In genomic region chr1:185156854-185157598, GRCh38 we compare ENCODE assay signal across 8 cellular contexts. TPM values are rescaled to one million over a fixed set of nuclear protein-coding genes. Genes with fewer than 3 reads are reported as not detected.
DNase-seq lines count a peak whose midpoint lies in the region; ATAC-seq and TF ChIP-seq lines count a peak whose summit lies in the region.

A gene with protein sequence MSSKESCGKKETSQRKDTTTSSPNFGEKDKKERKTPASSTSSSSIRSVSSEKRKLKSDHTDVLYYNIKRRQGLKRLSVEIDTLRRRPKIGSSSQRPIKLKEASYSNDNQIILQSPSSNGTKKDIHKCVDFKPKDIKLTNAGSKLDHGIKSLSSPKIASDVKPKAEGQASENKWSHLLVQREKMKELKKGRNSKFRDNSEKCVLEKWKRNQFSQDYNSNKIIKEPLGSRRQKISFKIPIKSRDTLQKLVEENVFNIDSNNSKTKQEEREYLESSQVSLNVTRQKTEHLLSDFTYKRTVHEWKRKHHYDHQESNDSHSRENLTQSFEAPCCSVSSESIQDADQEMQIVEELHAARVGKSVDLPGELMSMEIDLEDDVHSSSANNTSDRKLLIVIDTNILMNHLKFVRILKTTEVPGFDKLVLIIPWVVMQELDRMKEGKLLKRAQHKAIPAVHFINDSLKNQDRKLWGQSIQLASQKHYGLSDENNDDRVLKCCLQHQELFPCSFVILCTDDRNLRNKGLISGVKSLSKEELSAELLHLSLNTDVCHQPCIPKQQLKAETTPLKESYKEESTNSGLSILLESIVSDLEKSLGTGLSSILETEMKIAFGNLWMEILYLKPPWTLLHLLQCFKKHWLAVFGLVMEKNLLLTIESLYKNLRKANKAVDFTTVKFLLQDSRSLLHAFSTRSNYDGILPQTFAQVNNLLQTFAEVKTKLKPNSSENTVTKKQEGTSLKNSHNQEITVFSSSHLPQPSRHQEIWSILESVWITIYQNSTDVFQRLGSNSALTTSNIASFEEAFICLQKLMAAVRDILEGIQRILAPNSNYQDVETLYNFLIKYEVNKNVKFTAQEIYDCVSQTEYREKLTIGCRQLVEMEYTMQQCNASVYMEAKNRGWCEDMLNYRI (plus strand): TSS chr1:185157167. CDS start chr1:185160842, 3,675 bp downstream.
Gene TRMT1L (minus strand): TSS chr1:185156953. CDS start chr1:185156712, 241 bp downstream.

- peak within 1 kb of the TSS; percentile 95 to 99 for H3K4me3 Mint-ChIP-seq in CD14-positive monocyte
- peak within 1 kb of the TSS; percentile 88 for H3K4me3 Mint-ChIP-seq in activated CD4-positive, alpha-beta memory T cell treated with anti-CD3 and anti-CD28 coated beads, Interleukin-2, amount 10 ng/mL, durations not matched to agents 7 days and 5 days

- peak within 1 kb of the TSS; percentile 96 for H3K27ac ChIP-seq in duodenal mucosa (ENCODE audit: low read depth, low read length)

- H3K4me3 ChIP-seq in duodenal mucosa (ENCODE audit: low read depth in 1 of 2, low read length in 2 of 2), result peak within 1 kb of the TSS; percentile 90 to 91
- H3K4me3 ChIP-seq in lower leg skin (ENCODE audit: low read depth, poor library complexity, severe bottlenecking), result peak within 1 kb of the TSS; percentile 87

- H3K9me3 ChIP-seq in duodenal mucosa (ENCODE audit: control insufficient read depth in 1 of 2, low read length in 2 of 2), result no peaks in the 10 kb centered on the region

- no peaks in the 10 kb centered on the region for H3K27me3 ChIP-seq in duodenal mucosa (ENCODE audit: control insufficient read depth in 1 of 2, insufficient read depth in 2 of 2, low read length in 2 of 2)

- intact Hi-C loops in CD14-positive monocyte (cut with micrococcal nuclease) (loop anchor here (2.0 to 10.0 kb wide), 8 partner anchors 115 to 1218 kb away; partner anchors contain the start of genes EDEM3 (in 2 of the 2), IVNS1ABP (in 2 of the 2), ODR4 (in 1 of the 2) and TPR (in 1 of the 2)), lower leg skin (cut with DNase I; ENCODE audit: low total_unique reads) (no loop called here)

- CTCF ChIA-PET in activated CD4-positive, alpha-beta memory T cell treated with anti-CD3 and anti-CD28 coated beads, Interleukin-2, amount 10 ng/mL, durations not matched to agents 7 days and 5 days (lab: Charles Lee), result interaction anchor here (1.0 to 6.0 kb wide), 8 partner anchors 13 to 1218 kb away, joined by 3 to 34 read pairs (median 4); partner anchors contain the start of genes ODR4, RNF2 and TPR

- peaks cover 31 to 34% of the 10 kb centered on the region in 2 donors for H3K4me1 ChIP-seq in duodenal mucosa (ENCODE audit: control insufficient read depth in 1 of 2, insufficient read depth in 2 of 2, low read length in 2 of 2)

- TF ChIP-seq CTCF in CD14-positive monocyte (IDR thresholded peaks at IDR 0.05) (no peak), lower leg skin (IDR thresholded peaks at IDR 0.05) (no peak)

- POLR2A ChIA-PET in activated CD4-positive, alpha-beta memory T cell treated with anti-CD3 and anti-CD28 coated beads, Interleukin-2, amount 10 ng/mL, durations not matched to agents 7 days and 5 days (lab: Charles Lee), result interaction anchor here (0.8 to 4.1 kb wide), 15 partner anchors 12 to 1106 kb away, joined by 3 to 30 read pairs (median 4); partner anchors contain the start of genes EDEM3, IVNS1ABP, NIBAN1 and RNF2

- peaks cover 0 to 4% (median 3%) of the 10 kb centered on the region in 3 donors for H3K27me3 Mint-ChIP-seq in CD14-positive monocyte (ENCODE audit: low read depth in 3 of 3)
- no peaks in the 10 kb centered on the region for H3K27me3 Mint-ChIP-seq in activated CD4-positive, alpha-beta memory T cell treated with anti-CD3 and anti-CD28 coated beads, Interleukin-2, amount 10 ng/mL, durations not matched to agents 7 days and 5 days

- H3K9me3 Mint-ChIP-seq in CD14-positive monocyte, result peaks cover 0 to 2% (median 0%) of the 10 kb centered on the region in 7 donors
- H3K9me3 Mint-ChIP-seq in activated CD4-positive, alpha-beta memory T cell treated with anti-CD3 and anti-CD28 coated beads, Interleukin-2, amount 10 ng/mL, durations not matched to agents 7 days and 5 days, result no peaks in the 10 kb centered on the region

- peak within 1 kb of the TSS; percentile 97 to 99 (median 99) for H3K27ac Mint-ChIP-seq in CD14-positive monocyte
- H3K27ac Mint-ChIP-seq in activated CD4-positive, alpha-beta memory T cell treated with anti-CD3 and anti-CD28 coated beads, Interleukin-2, amount 10 ng/mL, durations not matched to agents 7 days and 5 days, result peak within 1 kb of the TSS; percentile 95

- DNase-seq in CD14-positive monocyte (ENCODE audit: low spot score) (peak; percentile 99), NCI-H82 (lab: John Stamatoyannopoulos, UW) (peak; percentile 100), lower leg skin (ENCODE audit: low spot score in 2 of 2) (peak; percentile 100)
- DNase-seq in activated CD4-positive, alpha-beta memory T cell treated with anti-CD3 and anti-CD28 coated beads, Interleukin-2, amount 10 ng/mL, durations not matched to agents 7 days and 5 days, result peak; percentile 99
- peak; percentile 94 to 99 for DNase-seq in stimulated activated CD4-positive, alpha-beta T cell treated with anti-CD3 and anti-CD28 coated beads, Interleukin-4, amount 100 ng/mL, for 48 hours (ENCODE audit: low read depth in 2 of 2)

- H3K36me3 Mint-ChIP-seq in CD14-positive monocyte, result peaks cover 5 to 9% of the 10 kb centered on the region in 2 donors
- peaks cover 11% of the 10 kb centered on the region for H3K36me3 Mint-ChIP-seq in activated CD4-positive, alpha-beta memory T cell treated with anti-CD3 and anti-CD28 coated beads, Interleukin-2, amount 10 ng/mL, durations not matched to agents 7 days and 5 days (ENCODE audit: low read depth)

- ATAC-seq in GM19397 (IDR thresholded peaks at IDR 0.05; ENCODE audit: unreplicated experiment), result peak; percentile 92
- peak; percentile 91 for ATAC-seq in HG03571 (IDR thresholded peaks at IDR 0.05; ENCODE audit: unreplicated experiment)

- peaks cover 42% of the 10 kb centered on the region for H3K4me1 Mint-ChIP-seq in CD14-positive monocyte
- H3K4me1 Mint-ChIP-seq in activated CD4-positive, alpha-beta memory T cell treated with anti-CD3 and anti-CD28 coated beads, Interleukin-2, amount 10 ng/mL, durations not matched to agents 7 days and 5 days, result peaks cover 63% of the 10 kb centered on the region

- H3K36me3 ChIP-seq in duodenal mucosa (ENCODE audit: control insufficient read depth in 1 of 2, insufficient read depth in 2 of 2, low read length in 2 of 2), result no peaks in the 10 kb centered on the region

- peak in 1 of 2 donors; percentile 94 for TF ChIP-seq POLR2A in lower leg skin (IDR thresholded peaks at IDR 0.05)

- H3K9ac ChIP-seq in duodenal mucosa (ENCODE audit: low read depth in 1 of 2, low read length in 2 of 2), result peak within 1 kb of the TSS; percentile 92 to 93

- 0 to 1% methylated on average over 52 to 61 of the region's 63 CpGs for WGBS in lower leg skin, 2 donors

RNA-seq across cellular contexts. Expression of the first gene that starts in this region (rescaled TPM):
- polyA plus RNA-seq in CD14-positive monocyte, result 1 to 10 TPM in 1 of 2 donors, under 1 TPM in 1; 0.89 to 1.7 TPM
- 1 to 10 TPM; 4.8 to 5.0 TPM for total RNA-seq in activated CD4-positive, alpha-beta memory T cell treated with anti-CD3 and anti-CD28 coated beads, Interleukin-2, amount 10 ng/mL, durations not matched to agents 7 days and 5 days
- 1 to 10 TPM; 3.9 to 6.3 (median 4.5) TPM for total RNA-seq in lower leg skin

RNA-seq across cellular contexts. Expression of gene TRMT1L, which starts in this region (rescaled TPM):
- 10 to 100 TPM in 1 of 2 donors, 1 to 10 TPM in 1; 5.0 to 11.5 TPM for polyA plus RNA-seq in CD14-positive monocyte
- 10 to 100 TPM; 29.8 to 35.8 TPM for total RNA-seq in activated CD4-positive, alpha-beta memory T cell treated with anti-CD3 and anti-CD28 coated beads, Interleukin-2, amount 10 ng/mL, durations not matched to agents 7 days and 5 days
- 10 to 100 TPM in 3 of 4 donors, 1 to 10 TPM in 1; 9.9 to 18.2 (median 11.9) TPM for total RNA-seq in lower leg skin

Comparison
In these comparisons a context has a peak if more than half of its experiments do, and no peak if none do; other contexts are left out.
1. Peak in every context shown above with its lines: DNase-seq, ATAC-seq, H3K4me3 ChIP-seq and H3K27ac ChIP-seq.